7 cellular contexts compared by ENCODE assay signal in the genomic region with DNA sequence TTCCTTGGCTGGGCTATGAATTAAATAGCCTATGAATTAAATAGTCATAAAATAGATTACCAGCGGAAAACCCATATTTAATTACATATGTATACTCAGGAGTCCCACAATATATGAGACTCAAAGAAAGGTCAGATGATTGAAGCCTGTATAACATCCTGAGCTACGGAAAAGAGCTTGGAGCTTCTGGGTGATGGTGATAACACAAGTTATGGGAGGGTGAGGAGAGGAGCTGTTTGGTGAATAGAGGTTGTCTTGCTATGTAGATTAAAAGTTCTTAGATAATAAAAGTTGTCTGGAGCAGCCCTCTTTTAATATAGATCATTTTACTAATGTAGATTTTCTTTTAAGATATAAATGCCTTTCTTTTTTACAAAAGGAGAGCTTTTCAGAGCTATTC. TPM values are rescaled to one million over a fixed set of nuclear protein-coding genes. Genes with fewer than 3 reads are reported as not detected.
A peak's percentile ranks its signal among the peaks of the same experiment; 100 is the strongest.
DNase-seq lines count a peak whose midpoint lies in the region; ATAC-seq and TF ChIP-seq lines count a peak whose summit lies in the region.

No MANE protein-coding gene starts in this region.

- peak overlapping the region; percentile 90 for H3K4me3 Mint-ChIP-seq in activated CD4-positive, alpha-beta memory T cell treated with anti-CD3 and anti-CD28 coated beads, Interleukin-2, amount 10 ng/mL, durations not matched to agents 7 days and 5 days
- peak overlapping the region; percentile 99 to 100 for H3K4me3 Mint-ChIP-seq in stimulated activated naive B cell treated with anti-CD40 and anti-IgM and Interleukin-4, amounts not matched to agents 10 μg/mL and 1 μg/mL and 100 μg/mL, for 72 hours

- peak overlapping the region; percentile 90 for H3K27ac Mint-ChIP-seq in activated CD4-positive, alpha-beta memory T cell treated with anti-CD3 and anti-CD28 coated beads, Interleukin-2, amount 10 ng/mL, durations not matched to agents 7 days and 5 days
- no peak overlapping the region for H3K27ac Mint-ChIP-seq in stimulated activated naive B cell treated with anti-CD40 and anti-IgM and Interleukin-4, amounts not matched to agents 10 μg/mL and 1 μg/mL and 100 μg/mL, for 72 hours

- CTCF ChIA-PET in activated CD4-positive, alpha-beta memory T cell treated with anti-CD3 and anti-CD28 coated beads, Interleukin-2, amount 10 ng/mL, durations not matched to agents 7 days and 5 days (lab: Charles Lee), result interaction anchor here (0.6 to 8.6 kb wide), 4 partner anchors 11 to 120 kb away, joined by 3 to 89 read pairs (median 15); no protein-coding TSS in a partner anchor

- H3K27ac ChIP-seq in HL-60 (replicated peaks) (peak overlapping the region; percentile 81), gastroesophageal sphincter (peak overlapping the region in 3 of 4 donors; percentile 88 to 95 (median 89))

- DNase-seq in HL-60 (ENCODE audit: low read depth in 1 of 2, low spot score in 1 of 2) (no peak), NCI-H2171 (lab: John Stamatoyannopoulos, UW) (no peak), NOMO-1 (lab: John Stamatoyannopoulos, UW; ENCODE audit: unreplicated experiment in 2 of 2) (no peak)
- no peak for DNase-seq in activated CD4-positive, alpha-beta memory T cell treated with anti-CD3 and anti-CD28 coated beads, Interleukin-2, amount 10 ng/mL, durations not matched to agents 7 days and 5 days
- no peak for DNase-seq in stimulated activated naive B cell treated with anti-CD40 and anti-IgM and Interleukin-4, amounts not matched to agents 10 μg/mL and 1 μg/mL and 100 μg/mL, for 72 hours

- H3K36me3 Mint-ChIP-seq in activated CD4-positive, alpha-beta memory T cell treated with anti-CD3 and anti-CD28 coated beads, Interleukin-2, amount 10 ng/mL, durations not matched to agents 7 days and 5 days (ENCODE audit: low read depth), result peaks cover 60% of the 10 kb centered on the region
- peaks cover 10 to 22% of the 10 kb centered on the region in 2 donors for H3K36me3 Mint-ChIP-seq in stimulated activated naive B cell treated with anti-CD40 and anti-IgM and Interleukin-4, amounts not matched to agents 10 μg/mL and 1 μg/mL and 100 μg/mL, for 72 hours

- POLR2A ChIA-PET in activated CD4-positive, alpha-beta memory T cell treated with anti-CD3 and anti-CD28 coated beads, Interleukin-2, amount 10 ng/mL, durations not matched to agents 7 days and 5 days (lab: Charles Lee), result interaction anchor here (0.7 to 8.4 kb wide), 8 partner anchors 9 to 76 kb away, joined by 3 to 78 read pairs (median 4); no protein-coding TSS in a partner anchor

- H3K9me3 Mint-ChIP-seq in activated CD4-positive, alpha-beta memory T cell treated with anti-CD3 and anti-CD28 coated beads, Interleukin-2, amount 10 ng/mL, durations not matched to agents 7 days and 5 days, result no peaks in the 10 kb centered on the region
- no peaks in the 10 kb centered on the region for H3K9me3 Mint-ChIP-seq in stimulated activated naive B cell treated with anti-CD40 and anti-IgM and Interleukin-4, amounts not matched to agents 10 μg/mL and 1 μg/mL and 100 μg/mL, for 72 hours

- no peaks in the 10 kb centered on the region for H3K27me3 ChIP-seq in HL-60 (ENCODE audit: insufficient read depth, poor library complexity, severe bottlenecking)
- no peaks in the 10 kb centered on the region for H3K27me3 ChIP-seq in gastroesophageal sphincter

- WGBS in gastroesophageal sphincter (ENCODE audit: low coverage in 1 of 2), 2 donors, result 32 to 33% methylated on average over 2 of the region's 2 CpGs

- no peaks in the 10 kb centered on the region for H3K27me3 Mint-ChIP-seq in activated CD4-positive, alpha-beta memory T cell treated with anti-CD3 and anti-CD28 coated beads, Interleukin-2, amount 10 ng/mL, durations not matched to agents 7 days and 5 days
- H3K27me3 Mint-ChIP-seq in stimulated activated naive B cell treated with anti-CD40 and anti-IgM and Interleukin-4, amounts not matched to agents 10 μg/mL and 1 μg/mL and 100 μg/mL, for 72 hours, result no peaks in the 10 kb centered on the region

- no peak for ATAC-seq in gastroesophageal sphincter
- no peak for ATAC-seq in stimulated activated naive B cell treated with anti-CD40 and anti-IgM and Interleukin-4, amounts not matched to agents 10 μg/mL and 1 μg/mL and 100 μg/mL, for 72 hours (replicated peaks)
- no peak for ATAC-seq in HG02885 (IDR thresholded peaks at IDR 0.05; ENCODE audit: poor library complexity, unreplicated experiment)

- peaks cover 3 to 92% (median 33%) of the 10 kb centered on the region in 3 donors for H3K4me1 ChIP-seq in gastroesophageal sphincter

- H3K9me3 ChIP-seq in gastroesophageal sphincter, result no peaks in the 10 kb centered on the region

- H3K36me3 ChIP-seq in gastroesophageal sphincter, result peaks cover 0 to 26% of the 10 kb centered on the region in 2 donors

- no peak for TF ChIP-seq EP300 in gastroesophageal sphincter (IDR thresholded peaks at IDR 0.05)

- H3K4me3 ChIP-seq in HL-60 (replicated peaks; ENCODE audit: insufficient read depth, low read length), result peak overlapping the region; percentile 86
- peak overlapping the region in 1 of 2 donors; percentile 72 for H3K4me3 ChIP-seq in gastroesophageal sphincter

- no peak for TF ChIP-seq POLR2A in gastroesophageal sphincter (IDR thresholded peaks at IDR 0.05)

- H3K4me1 Mint-ChIP-seq in activated CD4-positive, alpha-beta memory T cell treated with anti-CD3 and anti-CD28 coated beads, Interleukin-2, amount 10 ng/mL, durations not matched to agents 7 days and 5 days, result peaks cover 73% of the 10 kb centered on the region
- peaks cover 40 to 69% of the 10 kb centered on the region in 2 donors for H3K4me1 Mint-ChIP-seq in stimulated activated naive B cell treated with anti-CD40 and anti-IgM and Interleukin-4, amounts not matched to agents 10 μg/mL and 1 μg/mL and 100 μg/mL, for 72 hours

- no peak for TF ChIP-seq CTCF in HL-60 (IDR thresholded peaks at IDR 0.05; ENCODE audit: insufficient read depth, low read length)
- TF ChIP-seq CTCF in gastroesophageal sphincter (IDR thresholded peaks at IDR 0.05), result no peak

RNA-seq across cellular contexts. Expression of gene PML, which starts 1.8 kb away (rescaled TPM):
- total RNA-seq in activated CD4-positive, alpha-beta memory T cell treated with anti-CD3 and anti-CD28 coated beads, Interleukin-2, amount 10 ng/mL, durations not matched to agents 7 days and 5 days, result 100 to 1,000 TPM; 133 to 138 TPM
- total RNA-seq in gastroesophageal sphincter, result 10 to 100 TPM; 24.1 to 75.1 (median 52.1) TPM

RNA-seq across cellular contexts. Expression of gene STOML1, which starts 4.2 kb away (rescaled TPM):
- 1 to 10 TPM; 7.1 to 8.5 TPM for total RNA-seq in activated CD4-positive, alpha-beta memory T cell treated with anti-CD3 and anti-CD28 coated beads, Interleukin-2, amount 10 ng/mL, durations not matched to agents 7 days and 5 days
- 10 to 100 TPM in 3 of 4 donors, 1 to 10 TPM in 1; 8.1 to 21.7 (median 13.7) TPM for total RNA-seq in gastroesophageal sphincter
